1 cellular context compared by ENCODE assay signal in the genomic region with DNA sequence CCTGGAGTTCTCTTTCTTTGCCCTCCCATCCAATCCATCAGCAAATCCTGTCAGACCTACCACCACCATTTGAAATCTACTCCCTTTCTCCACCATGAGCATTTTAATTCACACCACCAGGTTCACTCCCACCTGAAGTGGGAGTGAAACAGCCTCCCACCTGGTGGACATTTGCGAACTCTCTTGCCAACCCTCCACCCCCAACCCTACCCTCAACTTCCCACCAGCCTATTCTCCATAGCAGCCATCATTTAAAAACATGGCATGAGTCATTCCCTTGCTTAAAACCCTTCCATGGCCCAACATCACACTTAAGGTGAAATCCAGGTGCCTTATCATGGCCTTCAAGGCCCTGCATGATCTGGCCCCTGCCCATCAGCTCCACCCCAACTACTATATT.
TF ChIP-seq lines count a peak whose summit lies in the region.

No MANE protein-coding gene starts in this region.

TF ChIP-seq in K562, 482 proteins besides CTCF, POLR2A, EP300 and RAD21:
- TF ChIP-seq ZNF146 (CRISPR knock-in tag; IDR thresholded peaks at IDR 0.05; ENCODE audit: unreplicated experiment): no peak
- no peak for TF ChIP-seq RNF2 (IDR thresholded peaks at IDR 0.05)
- no peak for TF ChIP-seq TFAP4 (CRISPR knock-in tag; IDR thresholded peaks at IDR 0.05; ENCODE audit: borderline replicate concordance)
- TF ChIP-seq, protein P1, sequence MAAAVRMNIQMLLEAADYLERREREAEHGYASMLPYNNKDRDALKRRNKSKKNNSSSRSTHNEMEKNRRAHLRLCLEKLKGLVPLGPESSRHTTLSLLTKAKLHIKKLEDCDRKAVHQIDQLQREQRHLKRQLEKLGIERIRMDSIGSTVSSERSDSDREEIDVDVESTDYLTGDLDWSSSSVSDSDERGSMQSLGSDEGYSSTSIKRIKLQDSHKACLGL (CRISPR knock-in tag; IDR thresholded peaks at IDR 0.05; ENCODE audit: borderline replicate concordance, poor library complexity, severe bottlenecking): no peak
- no peak for TF ChIP-seq HDAC2 (IDR thresholded peaks at IDR 0.05)
- TF ChIP-seq GABPB1 (CRISPR knock-in tag; IDR thresholded peaks at IDR 0.05): no peak
- no peak for TF ChIP-seq POLR2AphosphoS2 (IDR thresholded peaks at IDR 0.05; ENCODE audit: low read length)
- TF ChIP-seq ZNF282 (CRISPR knock-in tag; IDR thresholded peaks at IDR 0.05): no peak
- TF ChIP-seq, protein P2, sequence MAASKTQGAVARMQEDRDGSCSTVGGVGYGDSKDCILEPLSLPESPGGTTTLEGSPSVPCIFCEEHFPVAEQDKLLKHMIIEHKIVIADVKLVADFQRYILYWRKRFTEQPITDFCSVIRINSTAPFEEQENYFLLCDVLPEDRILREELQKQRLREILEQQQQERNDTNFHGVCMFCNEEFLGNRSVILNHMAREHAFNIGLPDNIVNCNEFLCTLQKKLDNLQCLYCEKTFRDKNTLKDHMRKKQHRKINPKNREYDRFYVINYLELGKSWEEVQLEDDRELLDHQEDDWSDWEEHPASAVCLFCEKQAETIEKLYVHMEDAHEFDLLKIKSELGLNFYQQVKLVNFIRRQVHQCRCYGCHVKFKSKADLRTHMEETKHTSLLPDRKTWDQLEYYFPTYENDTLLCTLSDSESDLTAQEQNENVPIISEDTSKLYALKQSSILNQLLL (CRISPR knock-in tag; IDR thresholded peaks at IDR 0.05; ENCODE audit: borderline replicate concordance): no peak
- TF ChIP-seq, protein P3, sequence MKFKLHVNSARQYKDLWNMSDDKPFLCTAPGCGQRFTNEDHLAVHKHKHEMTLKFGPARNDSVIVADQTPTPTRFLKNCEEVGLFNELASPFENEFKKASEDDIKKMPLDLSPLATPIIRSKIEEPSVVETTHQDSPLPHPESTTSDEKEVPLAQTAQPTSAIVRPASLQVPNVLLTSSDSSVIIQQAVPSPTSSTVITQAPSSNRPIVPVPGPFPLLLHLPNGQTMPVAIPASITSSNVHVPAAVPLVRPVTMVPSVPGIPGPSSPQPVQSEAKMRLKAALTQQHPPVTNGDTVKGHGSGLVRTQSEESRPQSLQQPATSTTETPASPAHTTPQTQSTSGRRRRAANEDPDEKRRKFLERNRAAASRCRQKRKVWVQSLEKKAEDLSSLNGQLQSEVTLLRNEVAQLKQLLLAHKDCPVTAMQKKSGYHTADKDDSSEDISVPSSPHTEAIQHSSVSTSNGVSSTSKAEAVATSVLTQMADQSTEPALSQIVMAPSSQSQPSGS (CRISPR knock-in tag; IDR thresholded peaks at IDR 0.05): no peak
- TF ChIP-seq TAF15 (IDR thresholded peaks at IDR 0.05; ENCODE audit: low read depth, low read length): no peak
- no peak for TF ChIP-seq HNRNPLL (IDR thresholded peaks at IDR 0.05; ENCODE audit: low read depth, low read length, poor library complexity, severe bottlenecking)
- no peak for TF ChIP-seq TRIM24 (IDR thresholded peaks at IDR 0.05)
- no peak for TF ChIP-seq EWSR1 (IDR thresholded peaks at IDR 0.05; ENCODE audit: borderline replicate concordance, low read depth, partially characterized antibody)
- no peak for TF ChIP-seq ZNF134 (CRISPR knock-in tag; conservative IDR thresholded peaks at IDR 0.05)
- no peak for TF ChIP-seq ZNF408 (CRISPR knock-in tag; IDR thresholded peaks at IDR 0.05; ENCODE audit: low read depth)
- TF ChIP-seq, protein P4, sequence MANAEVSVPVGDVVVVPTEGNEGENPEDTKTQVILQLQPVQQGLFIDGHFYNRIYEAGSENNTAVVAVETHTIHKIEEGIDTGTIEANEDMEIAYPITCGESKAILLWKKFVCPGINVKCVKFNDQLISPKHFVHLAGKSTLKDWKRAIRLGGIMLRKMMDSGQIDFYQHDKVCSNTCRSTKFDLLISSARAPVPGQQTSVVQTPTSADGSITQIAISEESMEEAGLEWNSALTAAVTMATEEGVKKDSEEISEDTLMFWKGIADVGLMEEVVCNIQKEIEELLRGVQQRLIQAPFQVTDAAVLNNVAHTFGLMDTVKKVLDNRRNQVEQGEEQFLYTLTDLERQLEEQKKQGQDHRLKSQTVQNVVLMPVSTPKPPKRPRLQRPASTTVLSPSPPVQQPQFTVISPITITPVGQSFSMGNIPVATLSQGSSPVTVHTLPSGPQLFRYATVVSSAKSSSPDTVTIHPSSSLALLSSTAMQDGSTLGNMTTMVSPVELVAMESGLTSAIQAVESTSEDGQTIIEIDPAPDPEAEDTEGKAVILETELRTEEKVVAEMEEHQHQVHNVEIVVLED (CRISPR knock-in tag; IDR thresholded peaks at IDR 0.05): no peak
- TF ChIP-seq RCOR1 (IDR thresholded peaks at IDR 0.05; ENCODE audit: borderline replicate concordance in 1 of 2, low read depth in 2 of 2, low read length in 2 of 2): no peak
- TF ChIP-seq MTA1 (IDR thresholded peaks at IDR 0.05; ENCODE audit: borderline replicate concordance): no peak
